In the genomic region with DNA sequence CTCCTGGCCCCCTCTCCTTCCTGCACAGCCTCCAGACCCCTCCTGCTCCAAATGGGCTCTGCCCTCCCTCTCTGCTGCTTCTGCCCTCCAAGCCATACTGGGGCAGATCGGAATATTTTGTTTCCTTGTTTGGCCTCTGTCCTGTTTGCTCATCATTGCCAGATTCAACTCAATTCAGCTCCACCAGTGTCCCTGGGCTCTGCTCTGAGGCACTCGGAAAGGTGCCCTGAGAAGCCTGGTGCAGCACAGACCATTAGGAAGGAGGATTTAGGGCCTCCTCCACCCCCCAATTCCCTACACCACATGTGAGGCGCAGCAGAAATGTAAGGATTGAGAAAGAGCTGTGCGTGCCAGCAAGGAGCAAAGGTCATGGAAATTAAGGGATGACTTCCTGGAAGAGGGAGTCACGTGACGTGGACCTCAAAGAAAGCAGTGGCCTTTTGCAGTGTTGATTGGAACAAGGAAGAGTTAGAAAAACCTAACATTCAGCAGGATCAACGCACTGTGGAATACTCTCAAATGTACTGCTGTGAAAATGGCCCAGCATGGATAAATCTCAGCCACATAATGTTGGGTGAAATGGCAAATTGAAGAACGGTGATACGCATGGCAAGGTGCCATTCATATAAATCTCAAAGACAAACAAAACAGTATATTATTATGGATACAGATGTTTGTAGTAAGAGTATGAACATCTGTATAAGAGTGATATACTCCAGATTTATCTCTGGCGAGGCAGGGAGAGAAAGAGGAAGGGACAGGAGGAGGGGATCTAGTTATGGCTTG, we compare ENCODE assay signal across 1 cellular context.
TF ChIP-seq lines count a peak whose summit lies in the region.

No MANE protein-coding gene starts in this region.

TF ChIP-seq in HepG2, 621 proteins besides CTCF, POLR2A, EP300 and RAD21 (continued from another document and continues in another):
- TF ChIP-seq RNF219 (CRISPR knock-in tag; IDR thresholded peaks at IDR 0.05) (no peak), NPAS2 (CRISPR knock-in tag; IDR thresholded peaks at IDR 0.05; ENCODE audit: borderline replicate concordance) (no peak), CBX5 (CRISPR knock-in tag; IDR thresholded peaks at IDR 0.05; ENCODE audit: borderline replicate concordance) (peak; percentile 99), HNF4G (IDR thresholded peaks at IDR 0.05; ENCODE audit: borderline replicate concordance, low read depth, low read length) (peak; percentile 84; the same call in 1 of the 2 replicates), HNF4G (CRISPR knock-in tag; IDR thresholded peaks at IDR 0.05; ENCODE audit: borderline replicate concordance, low read depth) (peak; percentile 81), RBFOX2 (IDR thresholded peaks at IDR 0.05; ENCODE audit: low read depth, low read length) (no peak), TAF15 (IDR thresholded peaks at IDR 0.05; ENCODE audit: low read depth, low read length, poor library complexity, severe bottlenecking) (no peak), KIAA2018 (CRISPR knock-in tag; IDR thresholded peaks at IDR 0.05; ENCODE audit: borderline replicate concordance) (no peak), PHB2 (IDR thresholded peaks at IDR 0.05; ENCODE audit: partially characterized antibody) (no peak), ZNF276 (CRISPR knock-in tag; IDR thresholded peaks at IDR 0.05; ENCODE audit: low read depth) (no peak), KMT2A (CRISPR knock-in tag; IDR thresholded peaks at IDR 0.05) (no peak), KLF6 (CRISPR knock-in tag; IDR thresholded peaks at IDR 0.05) (peak; percentile 84), JARID2 (CRISPR knock-in tag; IDR thresholded peaks at IDR 0.05; ENCODE audit: insufficient replicate concordance) (no peak), ZNF770 (CRISPR knock-in tag; IDR thresholded peaks at IDR 0.05) (no peak), TEAD3 (CRISPR knock-in tag; optimal IDR thresholded peaks at IDR 0.05; ENCODE audit: borderline replicate concordance) (peak; percentile 93), ZNF136 (CRISPR knock-in tag; IDR thresholded peaks at IDR 0.05; ENCODE audit: low read depth) (no peak), DBP (CRISPR knock-in tag; IDR thresholded peaks at IDR 0.05; ENCODE audit: not compliant biosample characterization) (no peak), MAFG (CRISPR knock-in tag; IDR thresholded peaks at IDR 0.05) (no peak), ZNF510 (CRISPR knock-in tag; IDR thresholded peaks at IDR 0.05; ENCODE audit: low read depth) (no peak), ZNF619 (CRISPR knock-in tag; IDR thresholded peaks at IDR 0.05) (no peak), AGO1 (IDR thresholded peaks at IDR 0.05; ENCODE audit: low read depth, low read length, poor library complexity, severe bottlenecking) (no peak), ZNF891 (CRISPR knock-in tag; IDR thresholded peaks at IDR 0.05) (peak; percentile 80; the same call in 1 of the 2 replicates), PHF20 (CRISPR knock-in tag; IDR thresholded peaks at IDR 0.05) (peak; percentile 57; the same call in 1 of the 2 replicates), ZBTB7A (CRISPR knock-in tag; IDR thresholded peaks at IDR 0.05) (peak; percentile 65; the same call in 1 of the 2 replicates), ZNF547 (CRISPR knock-in tag; IDR thresholded peaks at IDR 0.05) (no peak), RAD51 (IDR thresholded peaks at IDR 0.05; ENCODE audit: borderline replicate concordance) (peak; percentile 98)
- TF ChIP-seq, protein P1, sequence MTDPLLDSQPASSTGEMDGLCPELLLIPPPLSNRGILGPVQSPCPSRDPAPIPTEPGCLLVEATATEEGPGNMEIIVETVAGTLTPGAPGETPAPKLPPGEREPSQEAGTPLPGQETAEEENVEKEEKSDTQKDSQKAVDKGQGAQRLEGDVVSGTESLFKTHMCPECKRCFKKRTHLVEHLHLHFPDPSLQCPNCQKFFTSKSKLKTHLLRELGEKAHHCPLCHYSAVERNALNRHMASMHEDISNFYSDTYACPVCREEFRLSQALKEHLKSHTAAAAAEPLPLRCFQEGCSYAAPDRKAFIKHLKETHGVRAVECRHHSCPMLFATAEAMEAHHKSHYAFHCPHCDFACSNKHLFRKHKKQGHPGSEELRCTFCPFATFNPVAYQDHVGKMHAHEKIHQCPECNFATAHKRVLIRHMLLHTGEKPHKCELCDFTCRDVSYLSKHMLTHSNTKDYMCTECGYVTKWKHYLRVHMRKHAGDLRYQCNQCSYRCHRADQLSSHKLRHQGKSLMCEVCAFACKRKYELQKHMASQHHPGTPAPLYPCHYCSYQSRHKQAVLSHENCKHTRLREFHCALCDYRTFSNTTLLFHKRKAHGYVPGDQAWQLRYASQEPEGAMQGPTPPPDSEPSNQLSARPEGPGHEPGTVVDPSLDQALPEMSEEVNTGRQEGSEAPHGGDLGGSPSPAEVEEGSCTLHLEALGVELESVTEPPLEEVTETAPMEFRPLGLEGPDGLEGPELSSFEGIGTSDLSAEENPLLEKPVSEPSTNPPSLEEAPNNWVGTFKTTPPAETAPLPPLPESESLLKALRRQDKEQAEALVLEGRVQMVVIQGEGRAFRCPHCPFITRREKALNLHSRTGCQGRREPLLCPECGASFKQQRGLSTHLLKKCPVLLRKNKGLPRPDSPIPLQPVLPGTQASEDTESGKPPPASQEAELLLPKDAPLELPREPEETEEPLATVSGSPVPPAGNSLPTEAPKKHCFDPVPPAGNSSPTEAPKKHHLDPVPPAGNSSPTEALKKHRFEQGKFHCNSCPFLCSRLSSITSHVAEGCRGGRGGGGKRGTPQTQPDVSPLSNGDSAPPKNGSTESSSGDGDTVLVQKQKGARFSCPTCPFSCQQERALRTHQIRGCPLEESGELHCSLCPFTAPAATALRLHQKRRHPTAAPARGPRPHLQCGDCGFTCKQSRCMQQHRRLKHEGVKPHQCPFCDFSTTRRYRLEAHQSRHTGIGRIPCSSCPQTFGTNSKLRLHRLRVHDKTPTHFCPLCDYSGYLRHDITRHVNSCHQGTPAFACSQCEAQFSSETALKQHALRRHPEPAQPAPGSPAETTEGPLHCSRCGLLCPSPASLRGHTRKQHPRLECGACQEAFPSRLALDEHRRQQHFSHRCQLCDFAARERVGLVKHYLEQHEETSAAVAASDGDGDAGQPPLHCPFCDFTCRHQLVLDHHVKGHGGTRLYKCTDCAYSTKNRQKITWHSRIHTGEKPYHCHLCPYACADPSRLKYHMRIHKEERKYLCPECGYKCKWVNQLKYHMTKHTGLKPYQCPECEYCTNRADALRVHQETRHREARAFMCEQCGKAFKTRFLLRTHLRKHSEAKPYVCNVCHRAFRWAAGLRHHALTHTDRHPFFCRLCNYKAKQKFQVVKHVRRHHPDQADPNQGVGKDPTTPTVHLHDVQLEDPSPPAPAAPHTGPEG (CRISPR knock-in tag; IDR thresholded peaks at IDR 0.05) = peak; percentile 68; the same call in 1 of the 2 replicates
- TF ChIP-seq, protein P2, sequence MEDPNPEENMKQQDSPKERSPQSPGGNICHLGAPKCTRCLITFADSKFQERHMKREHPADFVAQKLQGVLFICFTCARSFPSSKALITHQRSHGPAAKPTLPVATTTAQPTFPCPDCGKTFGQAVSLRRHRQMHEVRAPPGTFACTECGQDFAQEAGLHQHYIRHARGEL (CRISPR knock-in tag; IDR thresholded peaks at IDR 0.05) = no peak
- TF ChIP-seq, protein P3, sequence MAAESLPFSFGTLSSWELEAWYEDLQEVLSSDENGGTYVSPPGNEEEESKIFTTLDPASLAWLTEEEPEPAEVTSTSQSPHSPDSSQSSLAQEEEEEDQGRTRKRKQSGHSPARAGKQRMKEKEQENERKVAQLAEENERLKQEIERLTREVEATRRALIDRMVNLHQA (CRISPR knock-in tag; IDR thresholded peaks at IDR 0.05) = no peak
